1 cellular context compared by ENCODE assay signal in the genomic region with DNA sequence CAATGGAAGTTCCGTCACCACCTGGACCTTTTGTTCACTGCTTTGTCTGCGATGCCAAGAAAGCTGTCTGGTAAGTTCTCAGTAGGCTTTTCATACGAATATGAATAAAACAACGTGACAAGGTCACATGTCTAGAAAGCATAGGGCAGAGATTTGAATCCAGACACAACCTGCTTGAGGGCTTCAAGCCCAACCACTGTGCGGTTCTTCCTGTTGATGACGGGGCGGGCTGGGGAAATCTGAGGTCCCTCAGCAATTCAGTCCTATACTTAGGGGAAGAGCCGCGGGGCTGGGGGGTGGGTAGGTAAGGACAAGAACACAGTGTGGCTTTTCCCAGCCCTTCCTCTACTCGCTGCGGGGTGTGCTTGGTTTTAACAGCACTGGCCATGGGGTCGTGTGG.
TF ChIP-seq lines count a peak whose summit lies in the region.

No MANE protein-coding gene starts in this region.

TF ChIP-seq in endothelial cell of umbilical vein, 7 proteins besides CTCF, POLR2A, EP300 and RAD21:
- no peak for TF ChIP-seq MYC (IDR thresholded peaks at IDR 0.05; ENCODE audit: low read depth, low read length)
